ENCODE assay signal across 2 cellular contexts in genomic region chr21:43801006-43801783, GRCh38.
TF ChIP-seq lines count a peak whose summit lies in the region.

No MANE protein-coding gene starts in this region.

TF ChIP-seq in HEK293, 187 proteins besides CTCF, POLR2A, EP300 and RAD21:
- TF ChIP-seq EGR2 (tag by site-specific recombination; IDR thresholded peaks at IDR 0.05; ENCODE audit: low read depth) (0 out of 2 replicates have a peak, but pooled peaks have one; percentile 21), ZFHX2 (tag by site-specific recombination; conservative IDR thresholded peaks at IDR 0.05) (peak; percentile 26; the same call in 1 of the 2 replicates), ZNF501 (tag by site-specific recombination; IDR thresholded peaks at IDR 0.05) (no peak), KLF16 (tag by site-specific recombination; IDR thresholded peaks at IDR 0.05) (no peak), ZNF202 (tag by site-specific recombination; IDR thresholded peaks at IDR 0.05; ENCODE audit: borderline replicate concordance) (no peak), ZNF311 (tag by site-specific recombination; IDR thresholded peaks at IDR 0.05; ENCODE audit: borderline replicate concordance) (no peak), RBAK (tag by site-specific recombination; IDR thresholded peaks at IDR 0.05) (no peak)
- TF ChIP-seq, protein P1, sequence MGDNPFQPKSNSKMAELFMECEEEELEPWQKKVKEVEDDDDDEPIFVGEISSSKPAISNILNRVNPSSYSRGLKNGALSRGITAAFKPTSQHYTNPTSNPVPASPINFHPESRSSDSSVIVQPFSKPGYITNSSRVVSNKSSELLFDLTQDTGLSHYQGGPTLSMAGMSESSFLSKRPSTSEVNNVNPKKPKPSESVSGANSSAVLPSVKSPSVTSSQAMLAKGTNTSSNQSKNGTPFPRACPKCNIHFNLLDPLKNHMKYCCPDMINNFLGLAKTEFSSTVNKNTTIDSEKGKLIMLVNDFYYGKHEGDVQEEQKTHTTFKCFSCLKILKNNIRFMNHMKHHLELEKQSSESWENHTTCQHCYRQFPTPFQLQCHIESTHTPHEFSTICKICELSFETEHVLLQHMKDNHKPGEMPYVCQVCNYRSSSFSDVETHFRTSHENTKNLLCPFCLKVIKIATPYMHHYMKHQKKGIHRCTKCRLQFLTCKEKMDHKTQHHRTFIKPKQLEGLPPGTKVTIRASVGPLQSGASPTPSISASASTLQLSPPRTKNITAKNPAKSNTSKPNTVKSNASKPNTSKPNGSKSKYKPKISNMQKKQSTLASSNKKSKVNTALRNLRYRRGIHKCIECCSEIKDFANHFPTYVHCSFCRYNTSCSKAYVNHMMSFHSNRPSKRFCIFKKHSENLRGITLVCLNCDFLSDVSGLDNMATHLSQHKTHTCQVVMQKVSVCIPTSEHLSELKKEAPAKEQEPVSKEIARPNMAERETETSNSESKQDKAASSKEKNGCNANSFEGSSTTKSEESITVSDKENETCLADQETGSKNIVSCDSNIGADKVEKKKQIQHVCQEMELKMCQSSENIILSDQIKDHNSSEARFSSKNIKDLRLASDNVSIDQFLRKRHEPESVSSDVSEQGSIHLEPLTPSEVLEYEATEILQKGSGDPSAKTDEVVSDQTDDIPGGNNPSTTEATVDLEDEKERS (tag by site-specific recombination; IDR thresholded peaks at IDR 0.05) = no peak
- TF ChIP-seq, protein P2, sequence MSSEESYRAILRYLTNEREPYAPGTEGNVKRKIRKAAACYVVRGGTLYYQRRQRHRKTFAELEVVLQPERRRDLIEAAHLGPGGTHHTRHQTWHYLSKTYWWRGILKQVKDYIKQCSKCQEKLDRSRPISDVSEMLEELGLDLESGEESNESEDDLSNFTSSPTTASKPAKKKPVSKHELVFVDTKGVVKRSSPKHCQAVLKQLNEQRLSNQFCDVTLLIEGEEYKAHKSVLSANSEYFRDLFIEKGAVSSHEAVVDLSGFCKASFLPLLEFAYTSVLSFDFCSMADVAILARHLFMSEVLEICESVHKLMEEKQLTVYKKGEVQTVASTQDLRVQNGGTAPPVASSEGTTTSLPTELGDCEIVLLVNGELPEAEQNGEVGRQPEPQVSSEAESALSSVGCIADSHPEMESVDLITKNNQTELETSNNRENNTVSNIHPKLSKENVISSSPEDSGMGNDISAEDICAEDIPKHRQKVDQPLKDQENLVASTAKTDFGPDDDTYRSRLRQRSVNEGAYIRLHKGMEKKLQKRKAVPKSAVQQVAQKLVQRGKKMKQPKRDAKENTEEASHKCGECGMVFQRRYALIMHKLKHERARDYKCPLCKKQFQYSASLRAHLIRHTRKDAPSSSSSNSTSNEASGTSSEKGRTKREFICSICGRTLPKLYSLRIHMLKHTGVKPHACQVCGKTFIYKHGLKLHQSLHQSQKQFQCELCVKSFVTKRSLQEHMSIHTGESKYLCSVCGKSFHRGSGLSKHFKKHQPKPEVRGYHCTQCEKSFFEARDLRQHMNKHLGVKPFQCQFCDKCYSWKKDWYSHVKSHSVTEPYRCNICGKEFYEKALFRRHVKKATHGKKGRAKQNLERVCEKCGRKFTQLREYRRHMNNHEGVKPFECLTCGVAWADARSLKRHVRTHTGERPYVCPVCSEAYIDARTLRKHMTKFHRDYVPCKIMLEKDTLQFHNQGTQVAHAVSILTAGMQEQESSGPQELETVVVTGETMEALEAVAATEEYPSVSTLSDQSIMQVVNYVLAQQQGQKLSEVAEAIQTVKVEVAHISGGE (tag by site-specific recombination; conservative IDR thresholded peaks at IDR 0.05; ENCODE audit: low read depth) = no peak

TF ChIP-seq in GM12878, 131 proteins besides CTCF, POLR2A, EP300 and RAD21:
- TF ChIP-seq, protein P3, sequence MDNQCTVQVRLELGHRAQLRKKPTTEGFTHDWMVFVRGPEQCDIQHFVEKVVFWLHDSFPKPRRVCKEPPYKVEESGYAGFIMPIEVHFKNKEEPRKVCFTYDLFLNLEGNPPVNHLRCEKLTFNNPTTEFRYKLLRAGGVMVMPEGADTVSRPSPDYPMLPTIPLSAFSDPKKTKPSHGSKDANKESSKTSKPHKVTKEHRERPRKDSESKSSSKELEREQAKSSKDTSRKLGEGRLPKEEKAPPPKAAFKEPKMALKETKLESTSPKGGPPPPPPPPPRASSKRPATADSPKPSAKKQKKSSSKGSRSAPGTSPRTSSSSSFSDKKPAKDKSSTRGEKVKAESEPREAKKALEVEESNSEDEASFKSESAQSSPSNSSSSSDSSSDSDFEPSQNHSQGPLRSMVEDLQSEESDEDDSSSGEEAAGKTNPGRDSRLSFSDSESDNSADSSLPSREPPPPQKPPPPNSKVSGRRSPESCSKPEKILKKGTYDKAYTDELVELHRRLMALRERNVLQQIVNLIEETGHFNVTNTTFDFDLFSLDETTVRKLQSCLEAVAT (IDR thresholded peaks at IDR 0.05) = 0 out of 2 replicates have a peak, but pooled peaks have one; percentile 22
- TF ChIP-seq MEF2A (IDR thresholded peaks at IDR 0.05; ENCODE audit: insufficient read depth, low read depth, low read length) = no peak
